ENCODE assay signal across 18 cellular contexts in the genomic region with DNA sequence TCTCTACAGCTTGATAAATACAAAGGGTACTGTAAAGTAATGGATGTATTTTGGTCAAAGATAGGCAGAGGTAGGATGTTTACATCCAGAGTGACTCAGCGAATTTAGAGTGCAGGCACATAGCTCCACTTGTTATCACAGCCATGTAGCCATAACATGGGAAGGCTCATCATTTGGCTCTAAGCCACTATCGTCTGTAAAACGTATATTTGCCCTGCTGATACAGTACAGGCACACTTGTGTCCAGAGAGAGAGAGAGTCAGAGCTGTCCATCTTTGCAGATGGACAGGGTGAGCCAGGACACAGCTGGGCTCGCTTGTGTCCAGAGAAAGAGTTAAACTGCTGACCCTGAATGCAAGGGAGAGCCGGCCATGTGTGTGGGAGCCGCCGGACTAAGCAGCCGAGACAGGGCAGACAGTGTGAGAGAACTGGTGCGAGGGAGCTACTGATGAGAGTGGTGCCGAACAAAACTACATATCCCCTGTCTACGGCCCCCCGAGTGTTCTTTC.
A peak's percentile ranks its signal among the peaks of the same experiment; 100 is the strongest.
DNase-seq lines count a peak whose midpoint lies in the region; ATAC-seq, FAIRE-seq and TF ChIP-seq lines count a peak whose summit lies in the region.
"Had no signal": no experiment of that assay in that cellular context is flagged by ENCODE, and none has a peak within 500 bp of the region (broad histone marks: within the 10 kb centered on the region; RNA-seq: fewer than 3 reads in every experiment).

No MANE protein-coding gene starts in this region.

- in situ Hi-C loops in K562 (cut with MboI), result loop anchor here (25.0 kb wide), 1 partner anchor 1268 kb away; the partner anchor contains the start of gene FAM210B

- H3K27me3 ChIP-seq in K562 (ENCODE audit: control insufficient read depth in 2 of 2, insufficient read depth in 2 of 2, low read length in 2 of 2) (no peaks in the 10 kb centered on the region), neural progenitor cell (no peaks in the 10 kb centered on the region), small intestine (ENCODE audit: control insufficient read depth in 2 of 2, insufficient read depth in 2 of 2, low read length in 2 of 2) (no peaks in the 10 kb centered on the region), suprapubic skin (no peaks in the 10 kb centered on the region)
- H3K27me3 ChIP-seq in CD8-positive, alpha-beta T cell (ENCODE audit: insufficient read depth, low read length), result no peaks in the 10 kb centered on the region
- H3K27me3 ChIP-seq: Peyer's patch had no signal

- H3K36me3 ChIP-seq in K562 (ENCODE audit: control insufficient read depth, insufficient read depth, low read length), result no peaks in the 10 kb centered on the region
- no peaks in the 10 kb centered on the region for H3K36me3 ChIP-seq in neural progenitor cell
- no peaks in the 10 kb centered on the region for H3K36me3 ChIP-seq in small intestine (ENCODE audit: control insufficient read depth in 2 of 2, insufficient read depth in 2 of 2, low read length in 2 of 2)
- H3K36me3 ChIP-seq in CD8-positive, alpha-beta T cell (ENCODE audit: insufficient read depth, low read length), result no peaks in the 10 kb centered on the region
- no peaks in the 10 kb centered on the region for H3K36me3 ChIP-seq in suprapubic skin
- H3K36me3 ChIP-seq: Peyer's patch had no signal

- H3K27me3 Mint-ChIP-seq in neural progenitor cell (ENCODE audit: insufficient read depth, low read depth), result no peaks in the 10 kb centered on the region
- no peaks in the 10 kb centered on the region for H3K27me3 Mint-ChIP-seq in CD8-positive, alpha-beta T cell (ENCODE audit: low read depth)

- TF ChIP-seq EP300 in K562 (IDR thresholded peaks at IDR 0.05; ENCODE audit: low read length) (peak; percentile 80), suprapubic skin (IDR thresholded peaks at IDR 0.05) (no peak)

- POLR2A ChIA-PET in K562 (lab: Yijun Ruan, JAX), result interaction anchor here (0.8 to 1.5 kb wide), 4 partner anchors 9 to 1267 kb away, joined by 3 to 6 read pairs (median 4); no protein-coding TSS in a partner anchor
- POLR2A ChIA-PET in CD8-positive, alpha-beta T cell (lab: Charles Lee), result no interaction called here

- H2AFZ ChIP-seq in K562 (ENCODE audit: low read depth, low read length) (peak overlapping the region; percentile 91), neural progenitor cell (replicated peaks) (no peak overlapping the region)

- H3K4me2 ChIP-seq in K562 (ENCODE audit: insufficient read depth, low read length), result peak overlapping the region; percentile 77
- H3K4me2 ChIP-seq in neural progenitor cell, result no peak overlapping the region

- CTCF ChIA-PET in K562 (lab: Yijun Ruan, JAX; ENCODE audit: low intra/inter-chr PET ratio), result no interaction called here
- CTCF ChIA-PET in CD8-positive, alpha-beta T cell (lab: Charles Lee), result no interaction called here

- 0% methylated on average over 8 of the region's 12 CpGs for WGBS in K562 (ENCODE audit: insufficient coverage, low coverage, missing lambda C conversion rate)
- WGBS in small intestine, 3 donors, result 72 to 83% (median 78%) methylated on average over 12 of the region's 12 CpGs
- 72% methylated on average over 12 of the region's 12 CpGs for WGBS in suprapubic skin

- peaks cover 21% of the 10 kb centered on the region for H3K4me1 Mint-ChIP-seq in neural progenitor cell
- no peaks in the 10 kb centered on the region for H3K4me1 Mint-ChIP-seq in CD8-positive, alpha-beta T cell (ENCODE audit: low read depth)

- H3K9me3 ChIP-seq in K562 (replicated peaks; ENCODE audit: control insufficient read depth, insufficient read depth, low read depth, low read length), result no peaks in the 10 kb centered on the region
- H3K9me3 ChIP-seq in neural progenitor cell (ENCODE audit: low read depth), result no peaks in the 10 kb centered on the region
- H3K9me3 ChIP-seq in small intestine (ENCODE audit: control insufficient read depth, low read depth), result peaks cover 3% of the 10 kb centered on the region
- H3K9me3 ChIP-seq in CD8-positive, alpha-beta T cell (ENCODE audit: low read length), result no peaks in the 10 kb centered on the region
- no peaks in the 10 kb centered on the region for H3K9me3 ChIP-seq in suprapubic skin
- H3K9me3 ChIP-seq: Peyer's patch had no signal

- TF ChIP-seq RAD21 in K562 (CRISPR knock-in tag; conservative IDR thresholded peaks at IDR 0.05 in 1 of 2, IDR thresholded peaks at IDR 0.05 in 1 of 2), result no peak

- no peaks in the 10 kb centered on the region for H3K79me2 ChIP-seq in K562 (ENCODE audit: control insufficient read depth, insufficient read depth, low read length)
- no peaks in the 10 kb centered on the region for H3K79me2 ChIP-seq in neural progenitor cell (ENCODE audit: low read depth)

- TF ChIP-seq POLR2A in K562 (conservative IDR thresholded peaks at IDR 0.05) (no peak), suprapubic skin (IDR thresholded peaks at IDR 0.05) (no peak)

- DNase-seq in HUDEP-2 (lab: John Stamatoyannopoulos, UW; ENCODE audit: unreplicated experiment in 76 of 76) (peak in 53 of 76 experiments; percentile 5 to 85 (median 45)), OCI-M1 (lab: John Stamatoyannopoulos, UW) (peak; percentile 74), K562 (ENCODE audit: extremely low read depth in 1 of 4, low spot score in 3 of 4) (peak; percentile 28 to 83 (median 54)), neural progenitor cell (ENCODE audit: low spot score) (no peak), small intestine (no peak), substantia nigra (lab: John Stamatoyannopoulos, UW) (no peak), suprapubic skin (ENCODE audit: low spot score in 2 of 2) (no peak)
- no peak for DNase-seq in CD8-positive, alpha-beta T cell
- DNase-seq: C1 segment of cervical spinal cord, DND-41, NCI-H1092 treated with DMSO at 0.1 percent for 48 hours, NCI-H1694, NCI-H510A, Peyer's patch, SW 1271 had no signal

- H3K4me3 Mint-ChIP-seq in neural progenitor cell, result no peak overlapping the region
- H3K4me3 Mint-ChIP-seq in CD8-positive, alpha-beta T cell, result no peak overlapping the region

- BruUV-seq in K562 (replicated peaks; lab: Mats Ljungman, UMichigan), result no TSS peak

- H3K27ac ChIP-seq in K562 (ENCODE audit: extremely low read depth, low read depth, low read length) (peak overlapping the region; percentile 76), neural progenitor cell (no peak overlapping the region), small intestine (ENCODE audit: low read depth in 1 of 2, low read length in 1 of 2) (no peak overlapping the region), substantia nigra (ENCODE audit: low read depth, low read length, poor library complexity, severe bottlenecking) (no peak overlapping the region), suprapubic skin (no peak overlapping the region)
- no peak overlapping the region for H3K27ac ChIP-seq in CD8-positive, alpha-beta T cell (ENCODE audit: low read depth, low read length)
- H3K27ac ChIP-seq: Peyer's patch had no signal

- peaks cover 3% of the 10 kb centered on the region for H3K9me3 Mint-ChIP-seq in neural progenitor cell
- peaks cover 8% of the 10 kb centered on the region for H3K9me3 Mint-ChIP-seq in CD8-positive, alpha-beta T cell

- H3K9ac ChIP-seq in K562 (ENCODE audit: insufficient read depth in 1 of 2, low read depth in 2 of 2, low read length in 2 of 2), result peak overlapping the region; percentile 47 to 72; a peak in 3 of 4 replicates
- no peak overlapping the region for H3K9ac ChIP-seq in neural progenitor cell

- peaks cover 0 to 22% of the 10 kb centered on the region in 2 experiments; a peak in 3 of 5 replicates for H3K4me1 ChIP-seq in K562 (replicated peaks in 1 of 2; ENCODE audit: control insufficient read depth in 2 of 2, insufficient read depth in 2 of 2, low read length in 2 of 2)
- no peaks in the 10 kb centered on the region for H3K4me1 ChIP-seq in neural progenitor cell
- H3K4me1 ChIP-seq in small intestine (ENCODE audit: control insufficient read depth in 2 of 2, insufficient read depth in 1 of 2, low read depth in 1 of 2, low read length in 1 of 2), result no peaks in the 10 kb centered on the region
- H3K4me1 ChIP-seq in CD8-positive, alpha-beta T cell (ENCODE audit: insufficient read depth, low read length), result no peaks in the 10 kb centered on the region
- H3K4me1 ChIP-seq in suprapubic skin, result no peaks in the 10 kb centered on the region

- H3K27ac Mint-ChIP-seq in neural progenitor cell, result peak overlapping the region; percentile 70
- H3K27ac Mint-ChIP-seq in CD8-positive, alpha-beta T cell, result no peak overlapping the region

- no peaks in the 10 kb centered on the region for H4K20me1 ChIP-seq in K562 (replicated peaks; ENCODE audit: control insufficient read depth, insufficient read depth, low read length)
- no peaks in the 10 kb centered on the region for H4K20me1 ChIP-seq in neural progenitor cell (ENCODE audit: low read depth)

- H3F3A ChIP-seq in neural progenitor cell (ENCODE audit: low read depth), result no peaks in the 10 kb centered on the region

- no peaks in the 10 kb centered on the region for H3K9me1 ChIP-seq in K562 (ENCODE audit: control insufficient read depth, insufficient read depth, low read length)

- peak overlapping the region; percentile 13; the same call in 1 of the 2 replicates for H3K4me3 ChIP-seq in K562
- no peak overlapping the region for H3K4me3 ChIP-seq in neural progenitor cell
- no peak overlapping the region for H3K4me3 ChIP-seq in small intestine (ENCODE audit: low read depth in 1 of 2, low read length in 2 of 2)
- H3K4me3 ChIP-seq in CD8-positive, alpha-beta T cell (ENCODE audit: low read depth, low read length), result no peak overlapping the region
- H3K4me3 ChIP-seq in suprapubic skin, result no peak overlapping the region
- H3K4me3 ChIP-seq: Peyer's patch had no signal

- intact Hi-C loops in K562 (cut with micrococcal nuclease), result no loop called here
- intact Hi-C loops in CD8-positive, alpha-beta T cell (cut with DNase I, micrococcal nuclease), result no loop called here

- FAIRE-seq in K562 (lab: Jason Lieb, UNC), result peak; percentile 91
- FAIRE-seq in small intestine (lab: Jason Lieb, UNC), result no peak
- FAIRE-seq: D721Med, H54 had no signal

- no peaks in the 10 kb centered on the region for H3K36me3 Mint-ChIP-seq in neural progenitor cell
- H3K36me3 Mint-ChIP-seq in CD8-positive, alpha-beta T cell, result no peaks in the 10 kb centered on the region

- peak; percentile 91 for ATAC-seq in K562
- ATAC-seq in CD8-positive, alpha-beta T cell, result no peak
- ATAC-seq: Right ventricle myocardium inferior had no signal

- TF ChIP-seq CTCF in K562 (IDR thresholded peaks at IDR 0.05 in 2 of 3, conservative IDR thresholded peaks at IDR 0.05 in 1 of 3; ENCODE audit: insufficient read depth in 2 of 3, low read depth in 1 of 3, low read length in 3 of 3), result no peak
- no peak for TF ChIP-seq CTCF in neural progenitor cell (IDR thresholded peaks at IDR 0.05)
- no peak for TF ChIP-seq CTCF in CD8-positive, alpha-beta T cell (IDR thresholded peaks at IDR 0.05)
- TF ChIP-seq CTCF in suprapubic skin (IDR thresholded peaks at IDR 0.05), result no peak

TF ChIP-seq in K562, 482 proteins besides CTCF, POLR2A, EP300 and RAD21 (continues in another document):
- TF ChIP-seq ZNF507 (tag; conservative IDR thresholded peaks at IDR 0.05), result no peak
- no peak for TF ChIP-seq CBFB (CRISPR knock-in tag; IDR thresholded peaks at IDR 0.05)
- no peak for TF ChIP-seq PHF8 (IDR thresholded peaks at IDR 0.05; ENCODE audit: borderline replicate concordance, low read length)
- TF ChIP-seq ZNF561 (CRISPR knock-in tag; conservative IDR thresholded peaks at IDR 0.05), result no peak

Comparison
In these comparisons a context has a peak if more than half of its experiments do, and no peak if none do; other contexts are left out.
1. DNase-seq: peak in HUDEP-2 (53 of 76), OCI-M1 (single experiment) and K562 (4 of 4); none in neural progenitor cell (single experiment), small intestine (single experiment), CD8-positive, alpha-beta T cell (0 of 7), substantia nigra (0 of 49) and suprapubic skin (0 of 2).